ENCODE assay signal across 13 cellular contexts in genomic region chr7:157801971-157802675, GRCh38.
"Had no signal": no experiment of that assay in that cellular context is flagged by ENCODE, and none has a peak within 500 bp of the region (broad histone marks: within the 10 kb centered on the region; RNA-seq: fewer than 3 reads in every experiment).

No MANE protein-coding gene starts in this region.

- H3K9me3 Mint-ChIP-seq: immature natural killer cell, memory B cell, natural killer cell had no signal

- H3K27ac Mint-ChIP-seq: endodermal cell, immature natural killer cell, memory B cell, mesothelial cell of epicardium, natural killer cell had no signal

- H3K36me3 Mint-ChIP-seq: immature natural killer cell, memory B cell, mesothelial cell of epicardium, natural killer cell had no signal

- H3K4me3 ChIP-seq: coronary artery had no signal

- DNase-seq: effector CD4-positive, alpha-beta T cell; endodermal cell; erythroblast; foreskin keratinocyte; immature natural killer cell; natural killer cell; small intestine; stimulated activated CD4-positive, alpha-beta T cell treated with anti-CD3 and anti-CD28 coated beads, Interleukin-2, amount 100 ng/mL, for 48 hours; stimulated activated naive CD4-positive, alpha-beta T cell treated with Interleukin-2 at 50 U/mL for 16 hours; trophoblast cell had no signal

- H3K4me1 ChIP-seq: foreskin keratinocyte had no signal

- H3K27me3 ChIP-seq: foreskin keratinocyte had no signal

- H3K4me1 Mint-ChIP-seq: endodermal cell, immature natural killer cell, memory B cell, mesothelial cell of epicardium, natural killer cell had no signal

- H3K4me3 Mint-ChIP-seq: endodermal cell, immature natural killer cell, memory B cell, mesothelial cell of epicardium, natural killer cell had no signal

- H3K27ac ChIP-seq: coronary artery, foreskin keratinocyte had no signal
